ENCODE assay signal across 17 cellular contexts in the genomic region with DNA sequence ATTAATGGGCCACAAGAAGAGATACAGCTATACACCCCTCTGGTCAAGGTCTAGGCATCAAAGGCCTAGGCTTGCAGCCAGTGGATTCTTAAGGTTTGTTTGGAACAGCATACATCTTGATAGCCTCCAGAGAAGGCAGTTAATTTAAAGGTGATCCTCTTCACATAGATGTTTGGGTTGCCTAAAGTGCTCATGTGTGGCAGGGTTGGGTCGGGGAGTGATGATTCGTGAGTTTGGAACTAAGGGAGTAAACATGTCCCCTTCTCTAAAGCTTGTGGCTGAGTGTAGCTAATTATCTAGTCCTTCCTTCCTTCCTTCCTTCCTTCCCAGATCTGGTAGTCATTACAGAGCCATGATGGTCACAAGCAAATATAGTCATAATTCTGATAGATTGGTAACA. TPM values are rescaled to one million over a fixed set of nuclear protein-coding genes. Genes with fewer than 3 reads are reported as not detected.
"Had no signal": no experiment of that assay in that cellular context is flagged by ENCODE, and none has a peak within 500 bp of the region (broad histone marks: within the 10 kb centered on the region; RNA-seq: fewer than 3 reads in every experiment).

No MANE protein-coding gene starts in this region.

- H3K27me3 Mint-ChIP-seq: activated CD4-positive, alpha-beta T cell treated with anti-CD3 and anti-CD28 coated beads, Interleukin-2, amount 10 ng/mL, durations not matched to agents 7 days and 5 days; activated naive CD8-positive, alpha-beta T cell treated with anti-CD3 and anti-CD28 coated beads, Interleukin-2, amount 50 U/mL, for 24 hours; activated T-helper 17 cell treated with anti-CD3 and anti-CD28 coated beads, Interleukin-2, amount 50 U/mL, for 72 hours had no signal

- H3K4me2 ChIP-seq: hepatocyte had no signal

- H3K79me2 ChIP-seq: hepatocyte had no signal

- H3K4me1 ChIP-seq: ascending aorta, left ventricle myocardium inferior had no signal

- H3K27ac Mint-ChIP-seq: activated CD4-positive, alpha-beta T cell treated with anti-CD3 and anti-CD28 coated beads, Interleukin-2, amount 10 ng/mL, durations not matched to agents 7 days and 5 days; activated naive CD4-positive, alpha-beta T cell treated with anti-CD3 and anti-CD28 coated beads for 36 hours; activated naive CD8-positive, alpha-beta T cell treated with anti-CD3 and anti-CD28 coated beads, Interleukin-2, amount 50 U/mL, for 24 hours; activated T-helper 17 cell treated with anti-CD3 and anti-CD28 coated beads, Interleukin-2, amount 50 U/mL, for 72 hours; endodermal cell; natural killer cell had no signal

- FAIRE-seq: kidney had no signal

- H3K9me3 ChIP-seq: ascending aorta, left ventricle myocardium inferior, neutrophil, thoracic aorta had no signal

- H3K4me3 Mint-ChIP-seq: activated CD4-positive, alpha-beta T cell treated with anti-CD3 and anti-CD28 coated beads, Interleukin-2, amount 10 ng/mL, durations not matched to agents 7 days and 5 days; activated naive CD4-positive, alpha-beta T cell treated with anti-CD3 and anti-CD28 coated beads for 36 hours; activated naive CD8-positive, alpha-beta T cell treated with anti-CD3 and anti-CD28 coated beads, Interleukin-2, amount 50 U/mL, for 24 hours; activated T-helper 17 cell treated with anti-CD3 and anti-CD28 coated beads, Interleukin-2, amount 50 U/mL, for 72 hours; endodermal cell; natural killer cell had no signal

- DNase-seq: activated CD4-positive, alpha-beta T cell treated with anti-CD3 and anti-CD28 coated beads, Interleukin-2, amount 10 ng/mL, durations not matched to agents 7 days and 5 days; activated CD4-positive, CD25-positive, alpha-beta regulatory T cell; activated naive CD4-positive, alpha-beta T cell treated with anti-CD3 and anti-CD28 coated beads for 36 hours; activated naive CD8-positive, alpha-beta T cell treated with anti-CD3 and anti-CD28 coated beads, Interleukin-2, amount 50 U/mL, for 24 hours; endodermal cell; kidney; left ventricle myocardium inferior; natural killer cell; stimulated activated CD4-positive, alpha-beta T cell treated with anti-CD3 and anti-CD28 coated beads, Interleukin-1b, Interleukin-23, amount 100 ng/mL, for 48 hours had no signal

- H3K9me3 Mint-ChIP-seq: activated CD4-positive, alpha-beta T cell treated with anti-CD3 and anti-CD28 coated beads, Interleukin-2, amount 10 ng/mL, durations not matched to agents 7 days and 5 days; activated naive CD8-positive, alpha-beta T cell treated with anti-CD3 and anti-CD28 coated beads, Interleukin-2, amount 50 U/mL, for 24 hours; endodermal cell had no signal

- H3K27ac ChIP-seq: ascending aorta, hepatocyte, left ventricle myocardium inferior, neutrophil, thoracic aorta had no signal

- H3K36me3 ChIP-seq: ascending aorta, left ventricle myocardium inferior, neutrophil, thoracic aorta had no signal

- ATAC-seq: activated naive CD8-positive, alpha-beta T cell treated with anti-CD3 and anti-CD28 coated beads, Interleukin-2, amount 50 U/mL, for 24 hours; activated T-helper 17 cell treated with anti-CD3 and anti-CD28 coated beads, Interleukin-2, amount 50 U/mL, for 72 hours; esophagus mucosa; natural killer cell had no signal

- H3K4me3 ChIP-seq: ascending aorta, hepatocyte, left ventricle myocardium inferior, thoracic aorta had no signal

- H3K4me1 Mint-ChIP-seq: activated CD4-positive, alpha-beta T cell treated with anti-CD3 and anti-CD28 coated beads, Interleukin-2, amount 10 ng/mL, durations not matched to agents 7 days and 5 days; activated naive CD8-positive, alpha-beta T cell treated with anti-CD3 and anti-CD28 coated beads, Interleukin-2, amount 50 U/mL, for 24 hours; activated T-helper 17 cell treated with anti-CD3 and anti-CD28 coated beads, Interleukin-2, amount 50 U/mL, for 72 hours; natural killer cell had no signal

- H3K27me3 ChIP-seq: ascending aorta, hepatocyte, neutrophil had no signal

RNA-seq across cellular contexts. Expression of a gene that starts 12.4 kb away (rescaled TPM):
- total RNA-seq: activated CD4-positive, alpha-beta T cell treated with anti-CD3 and anti-CD28 coated beads, Interleukin-2, amount 10 ng/mL, durations not matched to agents 7 days and 5 days; activated CD8-positive, alpha-beta memory T cell treated with anti-CD3 and anti-CD28 coated beads for 36 hours; activated naive CD4-positive, alpha-beta T cell treated with anti-CD3 and anti-CD28 coated beads for 36 hours; natural killer cell; T-helper 1 cell treated with Interleukin-12 subunit alpha and Interleukin-12 subunit beta and Interleukin-4 antibody, amounts not matched to agents 30 ng/mL and 1 ng/mL, for 36 hours had no signal
